Comparison of ENCODE assay signal across 8 cellular contexts in genomic region chr5:177403826-177404640, GRCh38. TPM values are rescaled to one million over a fixed set of nuclear protein-coding genes. Genes with fewer than 3 reads are reported as not detected.
A peak's percentile ranks its signal among the peaks of the same experiment; 100 is the strongest.
DNase-seq lines count a peak whose midpoint lies in the region; ATAC-seq, FAIRE-seq and TF ChIP-seq lines count a peak whose summit lies in the region.

No MANE protein-coding gene starts in this region.

- peak; percentile 64 for TF ChIP-seq CTCF in D721Med (IDR thresholded peaks at IDR 0.05; ENCODE audit: insufficient read depth, missing control alignments)
- peak; percentile 82 for TF ChIP-seq CTCF in GM20000 (IDR thresholded peaks at IDR 0.05; ENCODE audit: extremely low read depth, missing control alignments)
- TF ChIP-seq CTCF in PC-9 (conservative IDR thresholded peaks at IDR 0.05) = peak; percentile 73
- TF ChIP-seq CTCF in fibroblast of lung (conservative IDR thresholded peaks at IDR 0.05 in 1 of 2, IDR thresholded peaks at IDR 0.05 in 1 of 2; ENCODE audit: low read depth in 1 of 2, low read length in 2 of 2) = peak; percentile 58 to 62
- TF ChIP-seq CTCF in natural killer cell (IDR thresholded peaks at IDR 0.05) = peak; percentile 66

- peaks cover 13 to 17% of the 10 kb centered on the region in 2 donors for H3K27me3 Mint-ChIP-seq in natural killer cell (ENCODE audit: low read depth in 2 of 2)

- no peak for FAIRE-seq in D721Med (lab: Jason Lieb, UNC)

- no peaks in the 10 kb centered on the region for H3K9me2 ChIP-seq in PC-9 (ENCODE audit: insufficient read depth)

- DNase-seq in D721Med (ENCODE audit: insufficient read length, low spot score) (peak; percentile 93), GM20000 (ENCODE audit: low spot score) (peak; percentile 96), HPDE6-E6E7 (ENCODE audit: extremely low spot score) (peak; percentile 90), PC-9 (peak; percentile 51 to 86), fibroblast of lung (ENCODE audit: low read depth in 2 of 2) (peak; percentile 60 to 81), natural killer cell (peak; percentile 81)
- DNase-seq in activated T-cell treated with anti-CD3 and anti-CD28 coated beads, Interleukin-2, amount 50 U/mL, for 48 hours = peak; percentile 88 to 92
- peak; percentile 84 for DNase-seq in stimulated activated naive CD4-positive, alpha-beta T cell treated with Interleukin-2 at 50 U/mL for 16 hours (lab: John Stamatoyannopoulos, UW)

- no TSS peak for BruUV-seq in PC-9 (replicated peaks; lab: Mats Ljungman, UMichigan)

- CTCF ChIA-PET in PC-9 (lab: Charles Lee) = interaction anchor here (0.7 to 3.9 kb wide), 13 partner anchors 14 to 827 kb away, joined by 3 to 53 read pairs (median 5); partner anchors contain the start of genes GRK6 and NHP2

- H2AFZ ChIP-seq in PC-9 (peak overlapping the region; percentile 84), fibroblast of lung (ENCODE audit: low read length) (peak overlapping the region; percentile 74)

- H3K36me3 ChIP-seq in PC-9 (ENCODE audit: low read depth) = no peaks in the 10 kb centered on the region
- H3K36me3 ChIP-seq in fibroblast of lung (ENCODE audit: control insufficient read depth, insufficient read depth, low read length) = no peaks in the 10 kb centered on the region

- H3K9me3 ChIP-seq in PC-9 (ENCODE audit: insufficient read depth, low read depth) (no peaks in the 10 kb centered on the region), fibroblast of lung (ENCODE audit: control insufficient read depth, insufficient read depth, low read depth, low read length) (no peaks in the 10 kb centered on the region)

- H3K27me3 ChIP-seq in PC-9 (ENCODE audit: insufficient read depth, low read depth) (no peaks in the 10 kb centered on the region), fibroblast of lung (ENCODE audit: control insufficient read depth, insufficient read depth, low read length) (peaks cover 45% of the 10 kb centered on the region)

- peak overlapping the region; percentile 78 for H3K4me3 ChIP-seq in PC-9
- peak overlapping the region; percentile 47 to 62 (median 54) for H3K4me3 ChIP-seq in fibroblast of lung (replicated peaks in 1 of 4; ENCODE audit: control extremely low read depth in 1 of 4, insufficient read depth in 1 of 4, low read depth in 3 of 4, low read length in 4 of 4)

- H3K79me2 ChIP-seq in PC-9 (ENCODE audit: low read depth) = no peaks in the 10 kb centered on the region
- no peaks in the 10 kb centered on the region for H3K79me2 ChIP-seq in fibroblast of lung (ENCODE audit: control insufficient read depth, insufficient read depth, low read length)

- peaks cover 3% of the 10 kb centered on the region; the same call in 1 of the 2 replicates for H3K4me1 ChIP-seq in PC-9 (replicated peaks; ENCODE audit: insufficient read depth)
- peaks cover 3% of the 10 kb centered on the region for H3K4me1 ChIP-seq in fibroblast of lung (ENCODE audit: control insufficient read depth, extremely low read depth, insufficient read depth, low read length)

- ATAC-seq in natural killer cell = peak; percentile 80 to 91 (median 81)

- H3K36me3 Mint-ChIP-seq in natural killer cell = no peaks in the 10 kb centered on the region

- H3K27ac ChIP-seq in PC-9 (no peak overlapping the region), fibroblast of lung (ENCODE audit: insufficient read depth, low read length) (no peak overlapping the region)

- peaks cover 12% of the 10 kb centered on the region; the same call in 1 of the 2 replicates for H3F3A ChIP-seq in PC-9 (ENCODE audit: insufficient read depth, low read depth)

- peak overlapping the region; percentile 62 to 84 for H3K27ac Mint-ChIP-seq in natural killer cell

- peak overlapping the region; percentile 94 for H3K4me2 ChIP-seq in PC-9
- H3K4me2 ChIP-seq in fibroblast of lung (ENCODE audit: extremely low read depth, insufficient read depth, low read length) = peak overlapping the region; percentile 82

- peak overlapping the region; percentile 72 for H3K4me3 Mint-ChIP-seq in natural killer cell

- POLR2A ChIA-PET in PC-9 (lab: Charles Lee; ENCODE audit: unreplicated experiment) = interaction anchor here (0.5 to 0.8 kb wide), 7 partner anchors 11 to 658 kb away, joined by 3 to 5 read pairs (median 3); partner anchors contain the start of gene GRK6

- no peaks in the 10 kb centered on the region for H3K9me3 Mint-ChIP-seq in natural killer cell

- peaks cover 37 to 45% of the 10 kb centered on the region in 2 donors for H3K4me1 Mint-ChIP-seq in natural killer cell

- H3K9ac ChIP-seq in fibroblast of lung (ENCODE audit: insufficient read depth, low read length) = peak overlapping the region; percentile 40

- intact Hi-C loops in PC-9 (cut with micrococcal nuclease; ENCODE audit: unreplicated experiment) = loop anchor here (1.0 kb wide), 3 partner anchors 22 to 97 kb away; partner anchors contain the start of gene GRK6
- intact Hi-C loops in natural killer cell (cut with micrococcal nuclease) = loop anchor here (1.0 kb wide), 4 partner anchors 14 to 97 kb away; partner anchors contain the start of gene GRK6

- H4K20me1 ChIP-seq in PC-9 (ENCODE audit: insufficient read depth) (no peaks in the 10 kb centered on the region), fibroblast of lung (ENCODE audit: control insufficient read depth, extremely low read depth, insufficient read depth, low read length) (no peaks in the 10 kb centered on the region)

RNA-seq across cellular contexts. Expression of gene PFN3, which starts 3.6 kb away (rescaled TPM):
- total RNA-seq in PC-9 (2021) (not detected in 2 replicates), fibroblast of lung (not detected in 2 replicates), natural killer cell (not detected)
- polyA plus RNA-seq in fibroblast of lung = not detected in 2 replicates
- polyA plus RNA-seq in fibroblast of lung (2012) = not detected in 2 replicates
- polyA minus RNA-seq in fibroblast of lung (ENCODE audit: low replicate concordance) = not detected in 2 replicates

RNA-seq across cellular contexts. Expression of gene F12, which starts 5.3 kb away (rescaled TPM):
- total RNA-seq in PC-9 (2021) (14.5 and 17.0 TPM in 2 replicates), fibroblast of lung (under 0.01 and 0.50 TPM in 2 replicates), natural killer cell (1 to 10 TPM in 1 of 3 donors, under 1 TPM in 2; 0.66 to 1.7 (median 0.93) TPM)
- 0.10 and 0.19 TPM in 2 replicates for polyA plus RNA-seq in fibroblast of lung
- 0.35 and 0.46 TPM in 2 replicates for polyA plus RNA-seq in fibroblast of lung (2012)
- polyA minus RNA-seq in fibroblast of lung (ENCODE audit: low replicate concordance) = not detected in 2 replicates

RNA-seq across cellular contexts. Expression of gene SLC34A1, which starts 19.8 kb away (rescaled TPM):
- total RNA-seq in PC-9 (2021) = 0.28 TPM in 1 of 2 replicates, not detected in the other
- not detected in 2 replicates for total RNA-seq in fibroblast of lung
- polyA plus RNA-seq in fibroblast of lung = not detected in 2 replicates
- polyA plus RNA-seq in fibroblast of lung (2012) = not detected in 2 replicates
- not detected in 2 replicates for polyA minus RNA-seq in fibroblast of lung (ENCODE audit: low replicate concordance)
- total RNA-seq in natural killer cell = under 1 TPM; 0.50 to 0.66 (median 0.63) TPM

RNA-seq across cellular contexts. Expression of gene GRK6, which starts 22.4 kb away (rescaled TPM):
- total RNA-seq in PC-9 (2021) (82.3 and 124 TPM in 2 replicates), fibroblast of lung (13.1 and 15.0 TPM in 2 replicates), natural killer cell (100 to 1,000 TPM; 173 to 221 (median 190) TPM)
- 15.8 and 23.4 TPM in 2 replicates for polyA plus RNA-seq in fibroblast of lung
- polyA plus RNA-seq in fibroblast of lung (2012) = 16.0 and 28.2 TPM in 2 replicates
- 9.2 and 18.0 TPM in 2 replicates for polyA minus RNA-seq in fibroblast of lung (ENCODE audit: low replicate concordance)

RNA-seq across cellular contexts. Expression of gene PRR7, which starts 42.6 kb away (rescaled TPM):
- total RNA-seq in PC-9 (2021) = 22.2 and 31.7 TPM in 2 replicates
- total RNA-seq in fibroblast of lung = 2.1 and 2.3 TPM in 2 replicates
- 1.6 TPM in 2 replicates for polyA plus RNA-seq in fibroblast of lung
- 3.1 and 5.9 TPM in 2 replicates for polyA plus RNA-seq in fibroblast of lung (2012)
- polyA minus RNA-seq in fibroblast of lung (ENCODE audit: low replicate concordance) = 0.78 and 1.9 TPM in 2 replicates
- total RNA-seq in natural killer cell = 10 to 100 TPM; 21.6 to 27.9 (median 23.3) TPM
